In the genomic region with DNA sequence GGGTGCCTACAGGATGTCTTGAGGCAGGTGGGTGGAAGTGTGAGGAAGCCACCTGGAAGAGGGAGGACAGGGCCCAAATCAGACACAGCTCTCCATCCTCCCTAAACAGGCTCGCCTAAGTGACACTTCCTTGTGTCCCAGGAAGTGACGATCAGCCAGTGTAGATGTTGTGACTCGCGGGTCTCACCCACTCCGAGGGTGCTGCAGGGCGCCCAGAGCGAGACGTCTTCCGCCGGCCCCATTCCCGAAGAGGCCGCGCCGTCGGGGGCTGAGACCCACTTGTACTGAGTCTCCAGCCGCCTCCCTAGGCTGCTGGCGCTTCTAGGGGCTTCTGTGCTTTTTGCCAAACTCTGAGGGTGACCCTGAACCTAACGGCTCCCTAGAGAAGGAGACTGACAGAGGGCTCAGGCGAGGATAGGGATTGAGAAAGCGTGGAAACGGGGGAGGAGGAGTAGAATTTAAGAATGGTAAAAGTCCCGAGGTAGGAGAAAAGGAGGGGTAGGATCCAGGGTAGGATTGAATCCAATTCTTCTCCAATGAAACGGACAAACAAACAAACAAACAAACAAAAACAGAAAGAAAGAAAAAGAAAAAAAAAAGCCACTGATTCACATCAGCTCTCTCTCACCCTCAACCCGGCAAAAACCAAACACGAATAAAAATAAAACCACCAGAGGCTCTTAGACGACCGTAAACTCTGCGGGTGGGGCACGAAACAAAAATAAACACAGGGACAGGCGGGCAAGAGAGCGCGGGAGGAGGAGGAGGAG, we compare ENCODE assay signal across 9 cellular contexts. TPM values are rescaled to one million over a fixed set of nuclear protein-coding genes. Genes with fewer than 3 reads are reported as not detected.
DNase-seq lines count a peak whose midpoint lies in the region; ATAC-seq and TF ChIP-seq lines count a peak whose summit lies in the region.
"Had no signal": no experiment of that assay in that cellular context is flagged by ENCODE, and none has a peak within 500 bp of the region (broad histone marks: within the 10 kb centered on the region; RNA-seq: fewer than 3 reads in every experiment).

No MANE protein-coding gene starts in this region.

- POLR2A ChIA-PET in Caco-2 (lab: Charles Lee) = no interaction called here

- peaks cover 40% of the 10 kb centered on the region for H3K27me3 Mint-ChIP-seq in Caco-2 (ENCODE audit: insufficient read depth, unreplicated experiment)

- H3K9me3 Mint-ChIP-seq in Caco-2 (ENCODE audit: unreplicated experiment) = no peaks in the 10 kb centered on the region

- H3K4me3 Mint-ChIP-seq in Caco-2 (ENCODE audit: unreplicated experiment) = peak overlapping the region; percentile 86

- WGBS in ectodermal cell, 2 experiments = 2% methylated on average over 30 to 31 of the region's 32 CpGs
- WGBS in lung, 2 donors = 3 to 5% methylated on average over 31 to 32 of the region's 32 CpGs

- no peak for DNase-seq in Caco-2
- DNase-seq in RPMI7951 (ENCODE audit: low read depth) = peak; percentile 40
- DNase-seq in lung (ENCODE audit: low spot score) = no peak
- DNase-seq in thoracic aorta (ENCODE audit: low spot score) = no peak
- DNase-seq in glomerular visceral epithelial cell (ENCODE audit: extremely low spot score) = no peak
- DNase-seq in AG08395 (ENCODE audit: low spot score) = no peak

- no peak overlapping the region for H3K27ac ChIP-seq in ectodermal cell (ENCODE audit: insufficient read depth, low read depth, low read length, poor library complexity, severe bottlenecking)
- peak overlapping the region; percentile 15 to 88 for H3K27ac ChIP-seq in lung (ENCODE audit: low read depth in 1 of 2, low read length in 1 of 2)
- H3K27ac ChIP-seq in thoracic aorta = peak overlapping the region; percentile 88 to 92

- H3K9me3 ChIP-seq in Caco-2 (no peaks in the 10 kb centered on the region; the same call in 1 of the 2 replicates), ectodermal cell (ENCODE audit: control insufficient read depth, low read length) (no peaks in the 10 kb centered on the region), lung (ENCODE audit: control insufficient read depth in 2 of 2, insufficient read depth in 1 of 2, low read length in 1 of 2) (no peaks in the 10 kb centered on the region), thoracic aorta (no peaks in the 10 kb centered on the region)

- CTCF ChIA-PET in Caco-2 (lab: Charles Lee) = no interaction called here

- H3K36me3 Mint-ChIP-seq in Caco-2 (ENCODE audit: insufficient read depth, unreplicated experiment) = no peaks in the 10 kb centered on the region

- no peaks in the 10 kb centered on the region for H3K36me3 ChIP-seq in Caco-2 (ENCODE audit: control insufficient read depth, insufficient read depth, low read length)
- no peaks in the 10 kb centered on the region for H3K36me3 ChIP-seq in ectodermal cell (ENCODE audit: control insufficient read depth, insufficient read depth, low read length)
- no peaks in the 10 kb centered on the region for H3K36me3 ChIP-seq in lung (ENCODE audit: control insufficient read depth in 2 of 2, insufficient read depth in 2 of 2, low read length in 2 of 2)
- no peaks in the 10 kb centered on the region for H3K36me3 ChIP-seq in thoracic aorta

- H3K27ac Mint-ChIP-seq in Caco-2 (ENCODE audit: unreplicated experiment) = peak overlapping the region; percentile 34

- intact Hi-C loops in Caco-2 (cut with micrococcal nuclease; ENCODE audit: unreplicated experiment) = loop anchor here (5.0 kb wide), 1 partner anchor 155 kb away; no protein-coding TSS in a partner anchor

- peak overlapping the region; percentile 26 for H3K4me3 ChIP-seq in Caco-2 (ENCODE audit: low read depth, low read length)
- peak overlapping the region; percentile 93 for H3K4me3 ChIP-seq in ectodermal cell (ENCODE audit: insufficient read depth, low read depth, low read length)
- H3K4me3 ChIP-seq in lung = peak overlapping the region; percentile 43
- H3K4me3 ChIP-seq in thoracic aorta = peak overlapping the region; percentile 85

- peaks cover 8% of the 10 kb centered on the region for H3K4me1 Mint-ChIP-seq in Caco-2 (ENCODE audit: low read depth, unreplicated experiment)

- H3K4me1 ChIP-seq in Caco-2 (no peaks in the 10 kb centered on the region), ectodermal cell (ENCODE audit: control insufficient read depth, insufficient read depth, low read length) (peaks cover 6% of the 10 kb centered on the region), lung (ENCODE audit: control insufficient read depth in 2 of 2, insufficient read depth in 2 of 2, low read length in 2 of 2) (peaks cover 0 to 8% of the 10 kb centered on the region in 2 donors), thoracic aorta (ENCODE audit: control insufficient read depth in 1 of 2, low read depth in 2 of 2) (peaks cover 6 to 15% of the 10 kb centered on the region in 2 donors)

- TF ChIP-seq CTCF in Caco-2 (IDR thresholded peaks at IDR 0.05; ENCODE audit: insufficient read depth in 1 of 2, low read depth in 1 of 2, low read length in 1 of 2, severe bottlenecking in 1 of 2, unreplicated experiment in 1 of 2) (no peak), lung (IDR thresholded peaks at IDR 0.05; ENCODE audit: control extremely low read depth, extremely low read depth) (no peak), thoracic aorta (IDR thresholded peaks at IDR 0.05) (no peak)

- peak; percentile 35 for ATAC-seq in GM21723 (IDR thresholded peaks at IDR 0.05; ENCODE audit: unreplicated experiment)
- ATAC-seq in lung (ENCODE audit: insufficient read depth, low FRiP score) = no peak
- peak; percentile 19 for ATAC-seq in thoracic aorta (ENCODE audit: insufficient number of reproducible peaks, low FRiP score, low read depth)

- BruUV-seq in Caco-2 (replicated peaks; lab: Mats Ljungman, UMichigan) = no TSS peak

- H3K27me3 ChIP-seq in Caco-2 (replicated peaks; ENCODE audit: control insufficient read depth, insufficient read depth, low read length) = peaks cover 10% of the 10 kb centered on the region
- peaks cover 13% of the 10 kb centered on the region for H3K27me3 ChIP-seq in ectodermal cell (ENCODE audit: control insufficient read depth, insufficient read depth, low read length, poor library complexity, severe bottlenecking)
- H3K27me3 ChIP-seq in lung (ENCODE audit: control insufficient read depth, insufficient read depth) = no peaks in the 10 kb centered on the region
- H3K27me3 ChIP-seq in thoracic aorta (replicated peaks; ENCODE audit: insufficient read depth) = no peaks in the 10 kb centered on the region

RNA-seq across cellular contexts. Expression of gene MARK1, which starts 0.5 kb away (rescaled TPM):
- 0.05 and 0.14 TPM in 2 replicates for total RNA-seq in Caco-2 (2022)
- total RNA-seq in RPMI7951 (2014; rRNA removed; shearing (Covaris generic)) = 3.1 and 3.7 TPM in 2 replicates
- polyA plus RNA-seq in ectodermal cell (2013, experiment 1 of 4) = 12.5 TPM
- 12.3 TPM for polyA plus RNA-seq in ectodermal cell (2013, experiment 2 of 4)
- polyA plus RNA-seq in ectodermal cell (2013, experiment 3 of 4) = 11.3 TPM
- 14.1 TPM for polyA plus RNA-seq in ectodermal cell (2013, experiment 4 of 4)
- total RNA-seq in lung = 1 to 10 TPM; 4.7 to 6.5 TPM
- polyA plus RNA-seq in lung = 1 to 10 TPM; 1.3 to 1.5 TPM
- total RNA-seq in thoracic aorta = 10 to 100 TPM; 11.9 to 12.3 TPM
- total RNA-seq: LHCN-M2 had no signal

Comparison
In these comparisons a context has a peak if more than half of its experiments do, and no peak if none do; other contexts are left out.
1. H3K4me3 ChIP-seq: peak in every context shown above with its lines; median percentile 93 in ectodermal cell; 85 in thoracic aorta; 43 in lung; 26 in Caco-2.